Comparison of ENCODE assay signal across 27 cellular contexts in the genomic region with DNA sequence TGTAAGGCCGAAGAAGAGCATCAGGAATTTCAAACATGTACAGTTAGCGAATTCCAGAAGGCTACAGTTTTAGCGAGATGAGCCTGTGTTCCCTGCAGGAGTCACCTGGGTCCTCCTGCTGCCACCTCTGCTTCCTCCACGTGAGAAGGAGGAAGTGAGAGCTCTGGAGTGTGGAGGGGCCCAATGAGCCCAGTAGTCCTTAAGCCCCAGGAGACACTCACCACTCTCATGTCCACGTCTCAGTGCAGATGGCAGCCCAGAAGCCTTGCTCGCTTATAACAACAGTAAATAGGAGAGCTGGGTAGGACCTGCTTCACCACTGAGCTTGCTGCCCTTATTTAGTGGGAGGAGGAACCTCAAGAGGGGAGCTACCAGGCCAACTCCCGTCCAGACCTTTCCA. TPM values are rescaled to one million over a fixed set of nuclear protein-coding genes. Genes with fewer than 3 reads are reported as not detected.
DNase-seq lines count a peak whose midpoint lies in the region; ATAC-seq and TF ChIP-seq lines count a peak whose summit lies in the region.
"Had no signal": no experiment of that assay in that cellular context is flagged by ENCODE, and none has a peak within 500 bp of the region (broad histone marks: within the 10 kb centered on the region; RNA-seq: fewer than 3 reads in every experiment).

No MANE protein-coding gene starts in this region.

- H4K20me1 ChIP-seq in OCI-LY3 (ENCODE audit: insufficient read depth, low read length) = no peaks in the 10 kb centered on the region

- H3K4me3 Mint-ChIP-seq in stimulated activated naive B cell treated with anti-CD40 and anti-IgM and Interleukin-4, amounts not matched to agents 10 μg/mL and 1 μg/mL and 100 μg/mL, for 72 hours = no peak overlapping the region
- H3K4me3 Mint-ChIP-seq: activated CD4-positive, alpha-beta memory T cell treated with anti-CD3 and anti-CD28 coated beads, Interleukin-2, amount 10 ng/mL, durations not matched to agents 7 days and 5 days; activated naive CD8-positive, alpha-beta T cell treated with anti-CD3 and anti-CD28 coated beads for 36 hours; T-helper 1 cell treated with Interleukin-12 subunit alpha and Interleukin-12 subunit beta and Interleukin-4 antibody, amounts not matched to agents 30 μg/mL and 1 μg/mL, for 36 hours had no signal

- H3K9me3 ChIP-seq in OCI-LY3 (ENCODE audit: insufficient read depth, low read length) = no peaks in the 10 kb centered on the region
- no peaks in the 10 kb centered on the region for H3K9me3 ChIP-seq in mesenchymal stem cell (ENCODE audit: control insufficient read depth, low read length)
- H3K9me3 ChIP-seq in gastrocnemius medialis = no peaks in the 10 kb centered on the region
- H3K9me3 ChIP-seq: heart right ventricle, upper lobe of left lung had no signal

- no peak overlapping the region for H3K4ac ChIP-seq in mesenchymal stem cell (ENCODE audit: low read depth in 1 of 2, low read length in 2 of 2)

- peak overlapping the region in 1 of 2 experiments; percentile 63 for H3K14ac ChIP-seq in mesenchymal stem cell (ENCODE audit: low read length in 2 of 2)

- H4K91ac ChIP-seq in mesenchymal stem cell (ENCODE audit: low read length) = no peak overlapping the region

- peak overlapping the region; percentile 19 for H2AK5ac ChIP-seq in mesenchymal stem cell (ENCODE audit: low read length, severe bottlenecking)

- no peak overlapping the region for H3K27ac ChIP-seq in OCI-LY3 (ENCODE audit: low read length)
- H3K27ac ChIP-seq in mesenchymal stem cell (ENCODE audit: low read length, poor library complexity, severe bottlenecking) = peak overlapping the region; percentile 25
- no peak overlapping the region for H3K27ac ChIP-seq in gastrocnemius medialis
- H3K27ac ChIP-seq: heart right ventricle, KMS-11, skin epidermis, upper lobe of left lung had no signal

- intact Hi-C loops in cardiac septum (cut with DNase I) (no loop called here), left ventricle myocardium superior (cut with micrococcal nuclease) (no loop called here), gastrocnemius medialis (cut with DNase I; ENCODE audit: low total_unique reads) (no loop called here)

- DNase-seq in cardiac septum (ENCODE audit: low spot score) (peak; percentile 71), left ventricle myocardium superior (no peak), mesenchymal stem cell (no peak), retina (no peak), gastrocnemius medialis (no peak), SKM-1 treated with dmso at 0.1 percent for 144 hours (lab: John Stamatoyannopoulos, UW; ENCODE audit: unreplicated experiment) (no peak)
- no peak for DNase-seq in stimulated activated naive B cell treated with anti-CD40 and anti-IgM and Interleukin-4, amounts not matched to agents 10 μg/mL and 1 μg/mL and 100 μg/mL, for 72 hours
- DNase-seq: activated CD4-positive, alpha-beta memory T cell treated with anti-CD3 and anti-CD28 coated beads, Interleukin-2, amount 10 ng/mL, durations not matched to agents 7 days and 5 days; activated CD4-positive, CD25-positive, alpha-beta regulatory T cell treated with anti-CD3 and anti-CD28 coated beads, Interleukin-2, amount 50 U/mL, for 72 hours; activated effector memory CD4-positive, alpha-beta T cell treated with Interleukin-2 at 50 U/mL for 16 hours; activated naive CD8-positive, alpha-beta T cell treated with anti-CD3 and anti-CD28 coated beads for 36 hours; cortex of kidney; foreskin fibroblast; HCEC 1CT; heart right ventricle; NCI-H1092; NCI-H187; NCI-H2171 treated with DMSO at 0.1 percent for 48 hours; NCI-H524 treated with DMSO at 0.1 percent for 48 hours; NK-92 treated with Interleukin-12 subunit alpha and Interleukin-12 subunit beta, amount 100 ng/mL, for 24 hours; occipital lobe had no signal

- no peak overlapping the region for H3K27ac Mint-ChIP-seq in stimulated activated naive B cell treated with anti-CD40 and anti-IgM and Interleukin-4, amounts not matched to agents 10 μg/mL and 1 μg/mL and 100 μg/mL, for 72 hours
- H3K27ac Mint-ChIP-seq: activated CD4-positive, alpha-beta memory T cell treated with anti-CD3 and anti-CD28 coated beads, Interleukin-2, amount 10 ng/mL, durations not matched to agents 7 days and 5 days; activated naive CD8-positive, alpha-beta T cell treated with anti-CD3 and anti-CD28 coated beads for 36 hours; T-helper 1 cell treated with Interleukin-12 subunit alpha and Interleukin-12 subunit beta and Interleukin-4 antibody, amounts not matched to agents 30 μg/mL and 1 μg/mL, for 36 hours had no signal

- peaks cover 17% of the 10 kb centered on the region for H3K27me3 ChIP-seq in OCI-LY3 (ENCODE audit: low read depth, low read length)
- peaks cover 0 to 28% of the 10 kb centered on the region in 2 experiments for H3K27me3 ChIP-seq in mesenchymal stem cell (ENCODE audit: control insufficient read depth in 1 of 2, insufficient read depth in 1 of 2, low read length in 2 of 2)
- H3K27me3 ChIP-seq in gastrocnemius medialis = no peaks in the 10 kb centered on the region
- H3K27me3 ChIP-seq: heart right ventricle, upper lobe of left lung had no signal

- no peak overlapping the region for H2AFZ ChIP-seq in OCI-LY3 (ENCODE audit: low read depth, low read length)
- H2AFZ ChIP-seq in mesenchymal stem cell (ENCODE audit: low read depth, low read length) = peak overlapping the region; percentile 10

- H3K18ac ChIP-seq in mesenchymal stem cell (ENCODE audit: low read depth in 1 of 2, low read length in 2 of 2) = peak overlapping the region in 1 of 2 experiments; percentile 51

- H3K4me2 ChIP-seq in OCI-LY3 (ENCODE audit: low read length) (peak overlapping the region; percentile 0; the same call in 1 of the 2 replicates), mesenchymal stem cell (ENCODE audit: low read length, poor library complexity, severe bottlenecking) (peak overlapping the region; percentile 2)
- H3K4me2 ChIP-seq: KMS-11 had no signal

- H2BK5ac ChIP-seq in mesenchymal stem cell (ENCODE audit: low read depth, low read length, poor library complexity, severe bottlenecking) = no peak overlapping the region

- H3K4me3 ChIP-seq in OCI-LY3 (ENCODE audit: low read length) = no peak overlapping the region
- H3K4me3 ChIP-seq in mesenchymal stem cell (ENCODE audit: insufficient read depth in 1 of 2, low read depth in 1 of 2, low read length in 2 of 2) = no peak overlapping the region
- no peak overlapping the region for H3K4me3 ChIP-seq in gastrocnemius medialis
- H3K4me3 ChIP-seq: heart right ventricle, skin epidermis, upper lobe of left lung had no signal

- no peak for TF ChIP-seq CTCF in OCI-LY3 (IDR thresholded peaks at IDR 0.05; ENCODE audit: low read depth, low read length)
- TF ChIP-seq CTCF in gastrocnemius medialis (IDR thresholded peaks at IDR 0.05 in 4 of 5, conservative IDR thresholded peaks at IDR 0.05 in 1 of 5) = no peak

- peaks cover 16 to 20% of the 10 kb centered on the region in 2 donors for H3K27me3 Mint-ChIP-seq in stimulated activated naive B cell treated with anti-CD40 and anti-IgM and Interleukin-4, amounts not matched to agents 10 μg/mL and 1 μg/mL and 100 μg/mL, for 72 hours
- H3K27me3 Mint-ChIP-seq: activated naive CD8-positive, alpha-beta T cell treated with anti-CD3 and anti-CD28 coated beads for 36 hours had no signal

- no peak overlapping the region for H3K23ac ChIP-seq in mesenchymal stem cell (ENCODE audit: low read length in 2 of 2)

- H3K79me2 ChIP-seq in OCI-LY3 (ENCODE audit: low read length) = no peaks in the 10 kb centered on the region

- no peak overlapping the region for H2BK15ac ChIP-seq in mesenchymal stem cell (ENCODE audit: low read depth, poor library complexity, severe bottlenecking)

- TF ChIP-seq POLR2A in gastrocnemius medialis (IDR thresholded peaks at IDR 0.05) = no peak

- ATAC-seq in left ventricle myocardium superior = no peak
- ATAC-seq in stimulated activated naive B cell treated with anti-CD40 and anti-IgM and Interleukin-4, amounts not matched to agents 10 μg/mL and 1 μg/mL and 100 μg/mL, for 72 hours (replicated peaks) = peak; percentile 74 to 83
- no peak for ATAC-seq in gastrocnemius medialis
- ATAC-seq: esophagus mucosa, heart right ventricle had no signal

- no peak overlapping the region for H2BK12ac ChIP-seq in mesenchymal stem cell (ENCODE audit: low read length in 2 of 2)

- no peaks in the 10 kb centered on the region for H3K36me3 Mint-ChIP-seq in stimulated activated naive B cell treated with anti-CD40 and anti-IgM and Interleukin-4, amounts not matched to agents 10 μg/mL and 1 μg/mL and 100 μg/mL, for 72 hours
- H3K36me3 Mint-ChIP-seq: activated naive CD8-positive, alpha-beta T cell treated with anti-CD3 and anti-CD28 coated beads for 36 hours had no signal

- no peaks in the 10 kb centered on the region for H3K79me1 ChIP-seq in mesenchymal stem cell (replicated peaks; ENCODE audit: low read length, poor library complexity, severe bottlenecking)

- peaks cover 20 to 22% of the 10 kb centered on the region in 2 donors for H3K4me1 Mint-ChIP-seq in stimulated activated naive B cell treated with anti-CD40 and anti-IgM and Interleukin-4, amounts not matched to agents 10 μg/mL and 1 μg/mL and 100 μg/mL, for 72 hours
- H3K4me1 Mint-ChIP-seq: activated CD4-positive, alpha-beta memory T cell treated with anti-CD3 and anti-CD28 coated beads, Interleukin-2, amount 10 ng/mL, durations not matched to agents 7 days and 5 days; activated naive CD8-positive, alpha-beta T cell treated with anti-CD3 and anti-CD28 coated beads for 36 hours had no signal

- WGBS in mesenchymal stem cell = 71% methylated on average over 7 of the region's 7 CpGs

- H3K4me1 ChIP-seq in OCI-LY3 (ENCODE audit: low read length) (peaks cover 6% of the 10 kb centered on the region), mesenchymal stem cell (ENCODE audit: control insufficient read depth, insufficient read depth, low read depth, low read length) (peaks cover 14% of the 10 kb centered on the region), gastrocnemius medialis (no peaks in the 10 kb centered on the region)
- H3K4me1 ChIP-seq: upper lobe of left lung had no signal

- H2BK120ac ChIP-seq in mesenchymal stem cell (ENCODE audit: low read depth, low read length) = no peak overlapping the region

- no peak overlapping the region for H3K9ac ChIP-seq in OCI-LY3 (ENCODE audit: low read length)
- no peak overlapping the region for H3K9ac ChIP-seq in mesenchymal stem cell (ENCODE audit: low read length)
- H3K9ac ChIP-seq: KMS-11 had no signal

- H3K36me3 ChIP-seq in OCI-LY3 (replicated peaks; ENCODE audit: low read depth, low read length) = no peaks in the 10 kb centered on the region
- H3K36me3 ChIP-seq in mesenchymal stem cell (ENCODE audit: control insufficient read depth in 1 of 2, insufficient read depth in 2 of 2, low read depth in 1 of 2, low read length in 2 of 2) = no peaks in the 10 kb centered on the region
- H3K36me3 ChIP-seq in gastrocnemius medialis = no peaks in the 10 kb centered on the region
- H3K36me3 ChIP-seq: heart right ventricle, upper lobe of left lung had no signal

- peaks cover 0 to 4% of the 10 kb centered on the region in 2 donors for H3K9me3 Mint-ChIP-seq in stimulated activated naive B cell treated with anti-CD40 and anti-IgM and Interleukin-4, amounts not matched to agents 10 μg/mL and 1 μg/mL and 100 μg/mL, for 72 hours
- H3K9me3 Mint-ChIP-seq: activated CD4-positive, alpha-beta memory T cell treated with anti-CD3 and anti-CD28 coated beads, Interleukin-2, amount 10 ng/mL, durations not matched to agents 7 days and 5 days; activated naive CD8-positive, alpha-beta T cell treated with anti-CD3 and anti-CD28 coated beads for 36 hours; T-helper 1 cell treated with Interleukin-12 subunit alpha and Interleukin-12 subunit beta and Interleukin-4 antibody, amounts not matched to agents 30 μg/mL and 1 μg/mL, for 36 hours had no signal

- H4K8ac ChIP-seq in mesenchymal stem cell (ENCODE audit: low read length) = peak overlapping the region; percentile 35

- in situ Hi-C loops in gastrocnemius medialis (cut with MboI; ENCODE audit: low sequenced_read_pairs in 4 of 4) = no loop called here

RNA-seq across cellular contexts. Expression of gene SERP2, which starts 44.3 kb away (rescaled TPM):
- 7.9 TPM for total RNA-seq in cardiac septum
- 12.4 TPM for total RNA-seq in left ventricle myocardium superior
- polyA plus RNA-seq in mesenchymal stem cell (2013, experiment 1 of 2) = 3.4 TPM
- polyA plus RNA-seq in mesenchymal stem cell (2013, experiment 2 of 2) = 3.5 TPM
- 1 to 10 TPM in 3 of 4 donors, under 1 TPM in 1; 0.76 to 3.7 (median 1.7) TPM for total RNA-seq in gastrocnemius medialis
- total RNA-seq: activated CD4-positive, alpha-beta memory T cell treated with anti-CD3 and anti-CD28 coated beads, Interleukin-2, amount 10 ng/mL, durations not matched to agents 7 days and 5 days had no signal

Comparison
In these comparisons a context has a peak if more than half of its experiments do, and no peak if none do; other contexts are left out.
1. ATAC-seq: peak in stimulated activated naive B cell treated with anti-CD40 and anti-IgM and Interleukin-4, amounts not matched to agents 10 μg/mL and 1 μg/mL and 100 μg/mL, for 72 hours (2 of 2); none in left ventricle myocardium superior (single experiment) and gastrocnemius medialis (0 of 2).